27 cellular contexts compared by ENCODE assay signal in the genomic region with DNA sequence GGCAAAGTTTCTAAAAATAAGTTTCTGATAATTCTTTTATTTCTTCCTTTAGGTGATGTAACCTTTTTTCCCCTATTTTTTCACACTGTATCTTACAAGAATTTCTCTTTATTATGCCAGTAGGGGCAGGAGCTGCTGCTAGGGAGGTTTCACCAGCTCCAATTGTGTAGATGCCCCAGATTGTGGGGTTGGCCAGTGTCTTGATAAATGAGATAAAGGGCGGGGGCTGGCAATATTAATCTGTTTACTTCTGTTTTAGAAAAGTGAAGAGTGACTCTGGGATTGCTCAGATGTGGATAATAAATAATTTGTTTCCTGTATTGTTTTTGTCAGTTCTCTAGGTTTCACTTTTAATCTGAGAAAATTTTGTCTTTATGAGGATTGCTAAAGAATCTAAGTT.
"Had no signal": no experiment of that assay in that cellular context is flagged by ENCODE, and none has a peak within 500 bp of the region (broad histone marks: within the 10 kb centered on the region; RNA-seq: fewer than 3 reads in every experiment).

No MANE protein-coding gene starts in this region.

- H3K27ac ChIP-seq: colonic mucosa, PC-9, WERI-Rb-1 had no signal

- ATAC-seq: activated CD4-positive, alpha-beta T cell treated with anti-CD3 and anti-CD28 coated beads for 36 hours; activated T-helper 17 cell treated with anti-CD3 and anti-CD28 coated beads, Interleukin-2, amount 50 U/mL, for 72 hours; T-cell had no signal

- H3K27me3 ChIP-seq: colonic mucosa had no signal

- H2AFZ ChIP-seq: PC-9 had no signal

- H3K36me3 ChIP-seq: colonic mucosa, WERI-Rb-1 had no signal

- H3K4me3 Mint-ChIP-seq: activated CD4-positive, alpha-beta memory T cell treated with anti-CD3 and anti-CD28 coated beads, Interleukin-2, amount 10 ng/mL, durations not matched to agents 7 days and 5 days; activated CD4-positive, alpha-beta T cell treated with anti-CD3 and anti-CD28 coated beads for 36 hours; activated naive CD4-positive, alpha-beta T cell treated with anti-CD3 and anti-CD28 coated beads, Interleukin-2, amount 10 ng/mL, durations not matched to agents 7 days and 5 days; activated naive CD8-positive, alpha-beta T cell treated with anti-CD3 and anti-CD28 coated beads for 36 hours; activated T-helper 17 cell treated with anti-CD3 and anti-CD28 coated beads, Interleukin-2, amount 50 U/mL, for 72 hours; T-cell had no signal

- H3K36me3 Mint-ChIP-seq: activated naive CD4-positive, alpha-beta T cell treated with anti-CD3 and anti-CD28 coated beads, Interleukin-2, amount 10 ng/mL, durations not matched to agents 7 days and 5 days; activated naive CD8-positive, alpha-beta T cell treated with anti-CD3 and anti-CD28 coated beads for 36 hours; T-cell had no signal

- H3K4me1 Mint-ChIP-seq: activated CD4-positive, alpha-beta memory T cell treated with anti-CD3 and anti-CD28 coated beads, Interleukin-2, amount 10 ng/mL, durations not matched to agents 7 days and 5 days; activated CD4-positive, alpha-beta T cell treated with anti-CD3 and anti-CD28 coated beads for 36 hours; activated naive CD4-positive, alpha-beta T cell treated with anti-CD3 and anti-CD28 coated beads, Interleukin-2, amount 10 ng/mL, durations not matched to agents 7 days and 5 days; activated naive CD8-positive, alpha-beta T cell treated with anti-CD3 and anti-CD28 coated beads for 36 hours; activated T-helper 17 cell treated with anti-CD3 and anti-CD28 coated beads, Interleukin-2, amount 50 U/mL, for 72 hours; T-cell had no signal

- H3K27ac Mint-ChIP-seq: activated CD4-positive, alpha-beta memory T cell treated with anti-CD3 and anti-CD28 coated beads, Interleukin-2, amount 10 ng/mL, durations not matched to agents 7 days and 5 days; activated CD4-positive, alpha-beta T cell treated with anti-CD3 and anti-CD28 coated beads for 36 hours; activated naive CD4-positive, alpha-beta T cell treated with anti-CD3 and anti-CD28 coated beads, Interleukin-2, amount 10 ng/mL, durations not matched to agents 7 days and 5 days; activated naive CD8-positive, alpha-beta T cell treated with anti-CD3 and anti-CD28 coated beads for 36 hours; activated T-helper 17 cell treated with anti-CD3 and anti-CD28 coated beads, Interleukin-2, amount 50 U/mL, for 72 hours; T-cell had no signal

- H3K27me3 Mint-ChIP-seq: activated CD4-positive, alpha-beta memory T cell treated with anti-CD3 and anti-CD28 coated beads, Interleukin-2, amount 10 ng/mL, durations not matched to agents 7 days and 5 days; activated CD4-positive, alpha-beta T cell treated with anti-CD3 and anti-CD28 coated beads for 36 hours; activated naive CD4-positive, alpha-beta T cell treated with anti-CD3 and anti-CD28 coated beads, Interleukin-2, amount 10 ng/mL, durations not matched to agents 7 days and 5 days; activated naive CD8-positive, alpha-beta T cell treated with anti-CD3 and anti-CD28 coated beads for 36 hours; activated T-helper 17 cell treated with anti-CD3 and anti-CD28 coated beads, Interleukin-2, amount 50 U/mL, for 72 hours; T-cell had no signal

- H3K4me2 ChIP-seq: PC-9 had no signal

- DNase-seq: activated CD4-positive, alpha-beta memory T cell treated with anti-CD3 and anti-CD28 coated beads, Interleukin-2, amount 10 ng/mL, durations not matched to agents 7 days and 5 days; activated CD4-positive, alpha-beta T cell treated with anti-CD3 and anti-CD28 coated beads for 36 hours; activated CD4-positive, alpha-beta T cell treated with anti-CD3 and anti-CD28 coated beads, Interleukin-2, amount 50 U/mL, for 1 hour; activated gamma-delta T cell; activated naive CD4-positive, alpha-beta T cell treated with anti-CD3 and anti-CD28 coated beads, Interleukin-2, amount 10 ng/mL, durations not matched to agents 7 days and 5 days; activated naive CD8-positive, alpha-beta T cell treated with anti-CD3 and anti-CD28 coated beads for 36 hours; activated T-cell treated with anti-CD3 and anti-CD28 coated beads for 4 hours; activated T-cell treated with anti-CD3 and anti-CD28 coated beads, Interleukin-2, amount 50 U/mL, for 48 hours; anterior cingulate cortex; cerebellar nuclear complex; colonic mucosa; KG1; NCI-H1092 treated with DMSO at 0.1 percent for 48 hours; NCI-H1436; NCI-H1694 treated with DMSO at 0.1 percent for 48 hours; NCI-H2029 treated with DMSO at 0.1 percent for 48 hours; NCI-H446; NCI-H524 treated with DMSO at 0.1 percent for 48 hours; NCI-H774; NK-92 treated with Interleukin-12 subunit alpha and Interleukin-12 subunit beta, amount 100 ng/mL, for 24 hours; PC-9; SHP77 treated with DMSO at 0.1 percent for 48 hours; T-cell; T-helper 2 cell; T1000; WERI-Rb-1 had no signal

- H3K4me1 ChIP-seq: colonic mucosa had no signal

- H3K4me3 ChIP-seq: colonic mucosa, PC-9 had no signal

- H3K9me3 Mint-ChIP-seq: activated CD4-positive, alpha-beta memory T cell treated with anti-CD3 and anti-CD28 coated beads, Interleukin-2, amount 10 ng/mL, durations not matched to agents 7 days and 5 days; activated naive CD4-positive, alpha-beta T cell treated with anti-CD3 and anti-CD28 coated beads, Interleukin-2, amount 10 ng/mL, durations not matched to agents 7 days and 5 days; activated naive CD8-positive, alpha-beta T cell treated with anti-CD3 and anti-CD28 coated beads for 36 hours; activated T-helper 17 cell treated with anti-CD3 and anti-CD28 coated beads, Interleukin-2, amount 50 U/mL, for 72 hours had no signal
